Comparison of ENCODE assay signal across 10 cellular contexts in the genomic region with DNA sequence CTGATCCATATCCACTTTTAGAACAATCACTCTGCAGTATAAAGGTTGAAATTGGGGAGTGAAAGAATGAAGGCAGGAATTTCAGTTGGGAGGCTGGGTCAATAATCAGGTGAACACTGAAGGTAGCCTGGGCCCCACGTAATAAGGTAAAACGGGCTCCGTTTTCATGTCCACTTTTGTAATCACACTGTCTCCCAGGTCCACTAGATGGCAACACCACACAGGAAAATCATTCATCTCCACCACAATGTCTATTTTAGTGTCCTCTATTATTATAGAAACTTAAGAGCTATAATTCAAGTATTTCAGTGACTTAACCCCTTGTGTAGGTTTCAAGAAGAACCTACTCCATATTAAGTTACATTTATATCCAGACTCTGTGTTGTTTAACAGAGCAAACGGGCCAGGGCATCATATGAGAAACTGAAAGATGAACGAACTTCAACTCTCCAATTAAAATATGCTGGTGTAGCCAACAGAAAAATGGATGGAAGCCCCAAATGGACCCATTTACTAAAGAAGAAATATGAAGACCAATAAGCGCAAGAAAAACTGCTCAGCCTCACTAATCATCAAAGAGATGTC. TPM values are rescaled to one million over a fixed set of nuclear protein-coding genes. Genes with fewer than 3 reads are reported as not detected.
A peak's percentile ranks its signal among the peaks of the same experiment; 100 is the strongest.
DNase-seq lines count a peak whose midpoint lies in the region; ATAC-seq and TF ChIP-seq lines count a peak whose summit lies in the region.
"Had no signal": no experiment of that assay in that cellular context is flagged by ENCODE, and none has a peak within 500 bp of the region (broad histone marks: within the 10 kb centered on the region; RNA-seq: fewer than 3 reads in every experiment).

No MANE protein-coding gene starts in this region.

- H3K27me3 Mint-ChIP-seq in osteocyte (ENCODE audit: unreplicated experiment) = no peaks in the 10 kb centered on the region
- H3K27me3 Mint-ChIP-seq: activated B cell treated with CpG ODN at 0.5 μM for 24 hours had no signal

- H3K9me3 Mint-ChIP-seq in osteocyte (ENCODE audit: unreplicated experiment) = peaks cover 24% of the 10 kb centered on the region

- no peaks in the 10 kb centered on the region for H3K36me3 Mint-ChIP-seq in osteocyte (ENCODE audit: unreplicated experiment)

- H3K4me1 Mint-ChIP-seq in osteocyte (ENCODE audit: unreplicated experiment) = no peaks in the 10 kb centered on the region
- H3K4me1 Mint-ChIP-seq: activated B cell treated with CpG ODN at 0.5 μM for 24 hours had no signal

- TF ChIP-seq CTCF in osteocyte (IDR thresholded peaks at IDR 0.05) = peak; percentile 34

- DNase-seq in NCI-H345 treated with DMSO at 0.1 percent for 48 hours (lab: John Stamatoyannopoulos, UW; ENCODE audit: unreplicated experiment) = peak; percentile 0
- DNase-seq in NCI-H345 (lab: John Stamatoyannopoulos, UW) = no peak
- peak; percentile 7 for DNase-seq in NCI-H526 treated with DMSO at 0.1 percent for 48 hours (lab: John Stamatoyannopoulos, UW)
- peak; percentile 7 for DNase-seq in dermis blood vessel endothelial cell
- no peak for DNase-seq in osteocyte (ENCODE audit: extremely low spot score, unreplicated experiment)
- DNase-seq: activated B cell treated with CpG ODN at 0.5 μM for 24 hours, C1 segment of cervical spinal cord had no signal

- no peak for ATAC-seq in HG02588 (IDR thresholded peaks at IDR 0.05; ENCODE audit: unreplicated experiment)
- ATAC-seq in GM21737 (IDR thresholded peaks at IDR 0.05; ENCODE audit: unreplicated experiment) = no peak
- ATAC-seq in HG03442 (IDR thresholded peaks at IDR 0.05; ENCODE audit: unreplicated experiment) = no peak

- H3K4me3 Mint-ChIP-seq in osteocyte (ENCODE audit: unreplicated experiment) = no peak overlapping the region
- H3K4me3 Mint-ChIP-seq: activated B cell treated with CpG ODN at 0.5 μM for 24 hours had no signal

- no peak overlapping the region for H3K27ac Mint-ChIP-seq in osteocyte (ENCODE audit: unreplicated experiment)
- H3K27ac Mint-ChIP-seq: activated B cell treated with CpG ODN at 0.5 μM for 24 hours had no signal

RNA-seq across cellular contexts. Expression of gene MC3R, which starts 45.9 kb away (rescaled TPM):
- total RNA-seq in dermis blood vessel endothelial cell (not detected in 2 replicates), osteocyte (not detected in 2 replicates)
- total RNA-seq: activated B cell treated with CpG ODN at 0.5 μM for 24 hours had no signal

Comparison
In these comparisons a context has a peak if more than half of its experiments do, and no peak if none do; other contexts are left out.
1. DNase-seq: peak in NCI-H345 treated with DMSO at 0.1 percent for 48 hours (single experiment), NCI-H526 treated with DMSO at 0.1 percent for 48 hours (single experiment) and dermis blood vessel endothelial cell (single experiment); none in NCI-H345 (single experiment) and osteocyte (single experiment).